In the genomic region with DNA sequence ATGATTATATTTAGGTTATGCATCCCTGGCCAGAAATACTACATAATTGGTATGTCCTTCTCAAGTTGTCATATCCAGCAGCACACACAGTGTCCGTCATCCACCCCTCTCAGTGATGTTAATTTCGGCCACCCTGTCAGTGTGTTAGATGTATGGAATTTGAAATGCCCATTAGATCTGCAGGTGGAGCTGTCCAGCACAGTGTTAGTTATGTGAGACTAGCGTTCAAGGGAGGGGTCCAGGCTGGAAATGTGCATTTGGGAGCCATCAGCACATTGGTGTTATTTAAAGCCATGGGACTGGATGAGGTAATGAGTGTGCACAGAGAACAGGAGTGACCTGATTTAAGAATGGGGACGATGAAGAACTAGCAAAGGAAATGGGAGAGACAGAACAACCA, we compare ENCODE assay signal across 2 cellular contexts.
TF ChIP-seq lines count a peak whose summit lies in the region.

No MANE protein-coding gene starts in this region.

TF ChIP-seq in SK-N-SH, 30 proteins besides CTCF, POLR2A, EP300 and RAD21 (continued from another document):
- TF ChIP-seq, protein P1, sequence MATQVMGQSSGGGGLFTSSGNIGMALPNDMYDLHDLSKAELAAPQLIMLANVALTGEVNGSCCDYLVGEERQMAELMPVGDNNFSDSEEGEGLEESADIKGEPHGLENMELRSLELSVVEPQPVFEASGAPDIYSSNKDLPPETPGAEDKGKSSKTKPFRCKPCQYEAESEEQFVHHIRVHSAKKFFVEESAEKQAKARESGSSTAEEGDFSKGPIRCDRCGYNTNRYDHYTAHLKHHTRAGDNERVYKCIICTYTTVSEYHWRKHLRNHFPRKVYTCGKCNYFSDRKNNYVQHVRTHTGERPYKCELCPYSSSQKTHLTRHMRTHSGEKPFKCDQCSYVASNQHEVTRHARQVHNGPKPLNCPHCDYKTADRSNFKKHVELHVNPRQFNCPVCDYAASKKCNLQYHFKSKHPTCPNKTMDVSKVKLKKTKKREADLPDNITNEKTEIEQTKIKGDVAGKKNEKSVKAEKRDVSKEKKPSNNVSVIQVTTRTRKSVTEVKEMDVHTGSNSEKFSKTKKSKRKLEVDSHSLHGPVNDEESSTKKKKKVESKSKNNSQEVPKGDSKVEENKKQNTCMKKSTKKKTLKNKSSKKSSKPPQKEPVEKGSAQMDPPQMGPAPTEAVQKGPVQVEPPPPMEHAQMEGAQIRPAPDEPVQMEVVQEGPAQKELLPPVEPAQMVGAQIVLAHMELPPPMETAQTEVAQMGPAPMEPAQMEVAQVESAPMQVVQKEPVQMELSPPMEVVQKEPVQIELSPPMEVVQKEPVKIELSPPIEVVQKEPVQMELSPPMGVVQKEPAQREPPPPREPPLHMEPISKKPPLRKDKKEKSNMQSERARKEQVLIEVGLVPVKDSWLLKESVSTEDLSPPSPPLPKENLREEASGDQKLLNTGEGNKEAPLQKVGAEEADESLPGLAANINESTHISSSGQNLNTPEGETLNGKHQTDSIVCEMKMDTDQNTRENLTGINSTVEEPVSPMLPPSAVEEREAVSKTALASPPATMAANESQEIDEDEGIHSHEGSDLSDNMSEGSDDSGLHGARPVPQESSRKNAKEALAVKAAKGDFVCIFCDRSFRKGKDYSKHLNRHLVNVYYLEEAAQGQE (IDR thresholded peaks at IDR 0.05; ENCODE audit: low read depth, low read length), result peak; percentile 81; the same call in 1 of the 2 replicates
- TF ChIP-seq, protein P2, sequence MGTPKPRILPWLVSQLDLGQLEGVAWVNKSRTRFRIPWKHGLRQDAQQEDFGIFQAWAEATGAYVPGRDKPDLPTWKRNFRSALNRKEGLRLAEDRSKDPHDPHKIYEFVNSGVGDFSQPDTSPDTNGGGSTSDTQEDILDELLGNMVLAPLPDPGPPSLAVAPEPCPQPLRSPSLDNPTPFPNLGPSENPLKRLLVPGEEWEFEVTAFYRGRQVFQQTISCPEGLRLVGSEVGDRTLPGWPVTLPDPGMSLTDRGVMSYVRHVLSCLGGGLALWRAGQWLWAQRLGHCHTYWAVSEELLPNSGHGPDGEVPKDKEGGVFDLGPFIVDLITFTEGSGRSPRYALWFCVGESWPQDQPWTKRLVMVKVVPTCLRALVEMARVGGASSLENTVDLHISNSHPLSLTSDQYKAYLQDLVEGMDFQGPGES (IDR thresholded peaks at IDR 0.05; ENCODE audit: low read depth, low read length), result no peak
- TF ChIP-seq RCOR1 (IDR thresholded peaks at IDR 0.05; ENCODE audit: low read length), result no peak

TF ChIP-seq in SK-N-SH treated with all-trans-retinoic acid at 6 μM for 48 hours, 23 proteins besides CTCF, POLR2A, EP300 and RAD21 (continued from another document):
- TF ChIP-seq, protein P3, sequence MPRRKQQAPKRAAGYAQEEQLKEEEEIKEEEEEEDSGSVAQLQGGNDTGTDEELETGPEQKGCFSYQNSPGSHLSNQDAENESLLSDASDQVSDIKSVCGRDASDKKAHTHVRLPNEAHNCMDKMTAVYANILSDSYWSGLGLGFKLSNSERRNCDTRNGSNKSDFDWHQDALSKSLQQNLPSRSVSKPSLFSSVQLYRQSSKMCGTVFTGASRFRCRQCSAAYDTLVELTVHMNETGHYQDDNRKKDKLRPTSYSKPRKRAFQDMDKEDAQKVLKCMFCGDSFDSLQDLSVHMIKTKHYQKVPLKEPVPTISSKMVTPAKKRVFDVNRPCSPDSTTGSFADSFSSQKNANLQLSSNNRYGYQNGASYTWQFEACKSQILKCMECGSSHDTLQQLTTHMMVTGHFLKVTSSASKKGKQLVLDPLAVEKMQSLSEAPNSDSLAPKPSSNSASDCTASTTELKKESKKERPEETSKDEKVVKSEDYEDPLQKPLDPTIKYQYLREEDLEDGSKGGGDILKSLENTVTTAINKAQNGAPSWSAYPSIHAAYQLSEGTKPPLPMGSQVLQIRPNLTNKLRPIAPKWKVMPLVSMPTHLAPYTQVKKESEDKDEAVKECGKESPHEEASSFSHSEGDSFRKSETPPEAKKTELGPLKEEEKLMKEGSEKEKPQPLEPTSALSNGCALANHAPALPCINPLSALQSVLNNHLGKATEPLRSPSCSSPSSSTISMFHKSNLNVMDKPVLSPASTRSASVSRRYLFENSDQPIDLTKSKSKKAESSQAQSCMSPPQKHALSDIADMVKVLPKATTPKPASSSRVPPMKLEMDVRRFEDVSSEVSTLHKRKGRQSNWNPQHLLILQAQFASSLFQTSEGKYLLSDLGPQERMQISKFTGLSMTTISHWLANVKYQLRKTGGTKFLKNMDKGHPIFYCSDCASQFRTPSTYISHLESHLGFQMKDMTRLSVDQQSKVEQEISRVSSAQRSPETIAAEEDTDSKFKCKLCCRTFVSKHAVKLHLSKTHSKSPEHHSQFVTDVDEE (CRISPR knock-in tag; IDR thresholded peaks at IDR 0.05), result no peak
- TF ChIP-seq GLIS3 (CRISPR knock-in tag; IDR thresholded peaks at IDR 0.05) (no peak), SNAI2 (CRISPR knock-in tag; IDR thresholded peaks at IDR 0.05) (no peak), ZFP3 (CRISPR knock-in tag; IDR thresholded peaks at IDR 0.05) (no peak), ARNTL (CRISPR knock-in tag; IDR thresholded peaks at IDR 0.05; ENCODE audit: borderline replicate concordance, low read depth) (no peak), ZNF565 (CRISPR knock-in tag; conservative IDR thresholded peaks at IDR 0.05; ENCODE audit: low read depth) (no peak), ISL1 (CRISPR knock-in tag; IDR thresholded peaks at IDR 0.05) (no peak), OSR1 (CRISPR knock-in tag; IDR thresholded peaks at IDR 0.05) (no peak), ZNF70 (CRISPR knock-in tag; IDR thresholded peaks at IDR 0.05) (no peak), ZNF8 (CRISPR knock-in tag; IDR thresholded peaks at IDR 0.05) (no peak), ZC3H10 (CRISPR knock-in tag; IDR thresholded peaks at IDR 0.05) (no peak), PPARA (CRISPR knock-in tag; IDR thresholded peaks at IDR 0.05; ENCODE audit: borderline replicate concordance) (no peak), TCF4 (CRISPR knock-in tag; IDR thresholded peaks at IDR 0.05; ENCODE audit: borderline replicate concordance) (no peak), TOX (CRISPR knock-in tag; IDR thresholded peaks at IDR 0.05; ENCODE audit: borderline replicate concordance) (no peak), BACH2 (CRISPR knock-in tag; IDR thresholded peaks at IDR 0.05; ENCODE audit: borderline replicate concordance) (no peak)
- TF ChIP-seq, protein P4, sequence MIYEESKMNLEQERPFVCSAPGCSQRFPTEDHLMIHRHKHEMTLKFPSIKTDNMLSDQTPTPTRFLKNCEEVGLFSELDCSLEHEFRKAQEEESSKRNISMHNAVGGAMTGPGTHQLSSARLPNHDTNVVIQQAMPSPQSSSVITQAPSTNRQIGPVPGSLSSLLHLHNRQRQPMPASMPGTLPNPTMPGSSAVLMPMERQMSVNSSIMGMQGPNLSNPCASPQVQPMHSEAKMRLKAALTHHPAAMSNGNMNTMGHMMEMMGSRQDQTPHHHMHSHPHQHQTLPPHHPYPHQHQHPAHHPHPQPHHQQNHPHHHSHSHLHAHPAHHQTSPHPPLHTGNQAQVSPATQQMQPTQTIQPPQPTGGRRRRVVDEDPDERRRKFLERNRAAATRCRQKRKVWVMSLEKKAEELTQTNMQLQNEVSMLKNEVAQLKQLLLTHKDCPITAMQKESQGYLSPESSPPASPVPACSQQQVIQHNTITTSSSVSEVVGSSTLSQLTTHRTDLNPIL (CRISPR knock-in tag; IDR thresholded peaks at IDR 0.05; ENCODE audit: low read depth), result no peak
- TF ChIP-seq, protein P5, sequence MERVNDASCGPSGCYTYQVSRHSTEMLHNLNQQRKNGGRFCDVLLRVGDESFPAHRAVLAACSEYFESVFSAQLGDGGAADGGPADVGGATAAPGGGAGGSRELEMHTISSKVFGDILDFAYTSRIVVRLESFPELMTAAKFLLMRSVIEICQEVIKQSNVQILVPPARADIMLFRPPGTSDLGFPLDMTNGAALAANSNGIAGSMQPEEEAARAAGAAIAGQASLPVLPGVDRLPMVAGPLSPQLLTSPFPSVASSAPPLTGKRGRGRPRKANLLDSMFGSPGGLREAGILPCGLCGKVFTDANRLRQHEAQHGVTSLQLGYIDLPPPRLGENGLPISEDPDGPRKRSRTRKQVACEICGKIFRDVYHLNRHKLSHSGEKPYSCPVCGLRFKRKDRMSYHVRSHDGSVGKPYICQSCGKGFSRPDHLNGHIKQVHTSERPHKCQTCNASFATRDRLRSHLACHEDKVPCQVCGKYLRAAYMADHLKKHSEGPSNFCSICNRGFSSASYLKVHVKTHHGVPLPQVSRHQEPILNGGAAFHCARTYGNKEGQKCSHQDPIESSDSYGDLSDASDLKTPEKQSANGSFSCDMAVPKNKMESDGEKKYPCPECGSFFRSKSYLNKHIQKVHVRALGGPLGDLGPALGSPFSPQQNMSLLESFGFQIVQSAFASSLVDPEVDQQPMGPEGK (CRISPR knock-in tag; IDR thresholded peaks at IDR 0.05; ENCODE audit: borderline replicate concordance), result no peak
- TF ChIP-seq, protein P6, sequence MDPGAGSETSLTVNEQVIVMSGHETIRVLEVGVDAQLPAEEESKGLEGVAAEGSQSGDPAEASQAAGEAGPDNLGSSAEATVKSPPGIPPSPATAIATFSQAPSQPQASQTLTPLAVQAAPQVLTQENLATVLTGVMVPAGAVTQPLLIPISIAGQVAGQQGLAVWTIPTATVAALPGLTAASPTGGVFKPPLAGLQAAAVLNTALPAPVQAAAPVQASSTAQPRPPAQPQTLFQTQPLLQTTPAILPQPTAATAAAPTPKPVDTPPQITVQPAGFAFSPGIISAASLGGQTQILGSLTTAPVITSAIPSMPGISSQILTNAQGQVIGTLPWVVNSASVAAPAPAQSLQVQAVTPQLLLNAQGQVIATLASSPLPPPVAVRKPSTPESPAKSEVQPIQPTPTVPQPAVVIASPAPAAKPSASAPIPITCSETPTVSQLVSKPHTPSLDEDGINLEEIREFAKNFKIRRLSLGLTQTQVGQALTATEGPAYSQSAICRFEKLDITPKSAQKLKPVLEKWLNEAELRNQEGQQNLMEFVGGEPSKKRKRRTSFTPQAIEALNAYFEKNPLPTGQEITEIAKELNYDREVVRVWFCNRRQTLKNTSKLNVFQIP (CRISPR knock-in tag; IDR thresholded peaks at IDR 0.05; ENCODE audit: borderline replicate concordance, low read depth), result no peak
